24 cellular contexts compared by ENCODE assay signal in the genomic region with DNA sequence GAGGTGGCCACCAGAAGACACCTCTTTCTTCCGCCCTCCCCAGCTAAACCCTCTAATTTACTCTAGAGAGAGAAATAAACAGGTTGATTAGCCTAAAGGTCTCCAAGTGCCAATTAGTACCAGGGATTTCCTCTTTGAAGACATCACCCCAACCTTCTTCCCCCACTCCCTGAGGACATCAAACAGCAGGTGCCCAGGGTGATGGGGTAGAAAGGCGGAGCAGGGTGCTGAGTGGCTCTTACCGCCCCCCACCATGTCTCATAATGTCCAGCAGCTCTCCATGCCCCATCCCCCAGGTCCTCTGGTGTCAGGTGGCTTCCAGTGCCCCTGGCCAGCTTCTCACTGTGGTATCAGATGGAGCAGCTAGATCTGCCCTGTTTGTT. TPM values are rescaled to one million over a fixed set of nuclear protein-coding genes. Genes with fewer than 3 reads are reported as not detected.
A peak's percentile ranks its signal among the peaks of the same experiment; 100 is the strongest.
DNase-seq lines count a peak whose midpoint lies in the region; ATAC-seq and FAIRE-seq lines count a peak whose summit lies in the region.
"Had no signal": no experiment of that assay in that cellular context is flagged by ENCODE, and none has a peak within 500 bp of the region (broad histone marks: within the 10 kb centered on the region; RNA-seq: fewer than 3 reads in every experiment).

No MANE protein-coding gene starts in this region.

- H3K9me3 ChIP-seq in BLaER1 = no peaks in the 10 kb centered on the region
- H3K9me3 ChIP-seq in BLaER1 treated with 17β-estradiol and CSF1 and Interleukin-3, amounts not matched to agents 10 nM and 100 nM (replicated peaks in 1 of 11) = no peaks in the 10 kb centered on the region
- H3K9me3 ChIP-seq in neuronal stem cell (replicated peaks in 1 of 2; ENCODE audit: control insufficient read depth in 2 of 2, insufficient read depth in 1 of 2, low read depth in 1 of 2, low read length in 2 of 2) = no peaks in the 10 kb centered on the region
- H3K9me3 ChIP-seq: heart right ventricle, left lung, mucosa of descending colon, thyroid gland had no signal

- H3K4me3 ChIP-seq in BLaER1 (no peak overlapping the region), neuronal stem cell (ENCODE audit: low read length in 2 of 2) (no peak overlapping the region)
- H3K4me3 ChIP-seq in BLaER1 treated with 17β-estradiol and CSF1 and Interleukin-3, amounts not matched to agents 10 nM and 100 nM = no peak overlapping the region
- H3K4me3 ChIP-seq: dorsolateral prefrontal cortex, heart right ventricle, left lung, mucosa of descending colon, SK-N-MC, thyroid gland had no signal

- peak overlapping the region; percentile 52 for H3K23ac ChIP-seq in neuronal stem cell (ENCODE audit: low read depth, low read length, poor library complexity)

- DNase-seq in activated CD8-positive, alpha-beta memory T cell treated with anti-CD3 and anti-CD28 coated beads, Interleukin-2, amount 50 U/mL, for 4 hours = peak; percentile 11
- DNase-seq in neuronal stem cell (ENCODE audit: low spot score) (no peak), medulla oblongata (ENCODE audit: extremely low spot score) (no peak), urothelium cell line (ENCODE audit: low spot score) (no peak)
- DNase-seq: activated CD4-positive, alpha-beta T cell treated with anti-CD3 and anti-CD28 coated beads, Interleukin-2, amount 50 U/mL, for 4 hours; activated naive CD4-positive, alpha-beta T cell; activated T-cell treated with anti-CD3 and anti-CD28 coated beads for 4 hours; central memory CD4-positive, alpha-beta T cell; DMS53; mucosa of descending colon; NCI-H2029 treated with DMSO at 0.1 percent for 48 hours; NCI-H345; small intestine; stimulated activated naive CD4-positive, alpha-beta T cell treated with Interleukin-2 at 50 U/mL for 16 hours; thyroid gland had no signal

- H3K14ac ChIP-seq in neuronal stem cell (ENCODE audit: low read length) = peak overlapping the region; percentile 2

- no peak overlapping the region for H4K91ac ChIP-seq in neuronal stem cell (ENCODE audit: low read depth, low read length, poor library complexity)

- H3K27ac ChIP-seq in BLaER1 (peak overlapping the region; percentile 32; the same call in 1 of the 2 replicates), neuronal stem cell (replicated peaks; ENCODE audit: low read length) (no peak overlapping the region)
- no peak overlapping the region for H3K27ac ChIP-seq in BLaER1 treated with 17β-estradiol and CSF1 and Interleukin-3, amounts not matched to agents 10 nM and 100 nM
- H3K27ac ChIP-seq: dorsolateral prefrontal cortex, heart right ventricle, left lung, SK-N-MC, thyroid gland, WERI-Rb-1 had no signal

- no peaks in the 10 kb centered on the region for H4K20me1 ChIP-seq in BLaER1
- H4K20me1 ChIP-seq in BLaER1 treated with 17β-estradiol and CSF1 and Interleukin-3, amounts not matched to agents 10 nM and 100 nM = no peaks in the 10 kb centered on the region; a peak in 3 of 22 replicates

- no peak overlapping the region for H2AFZ ChIP-seq in neuronal stem cell (ENCODE audit: low read length)

- H2AK5ac ChIP-seq in neuronal stem cell (ENCODE audit: low read depth, low read length) = peak overlapping the region; percentile 56

- ATAC-seq in HG03039 (IDR thresholded peaks at IDR 0.05; ENCODE audit: unreplicated experiment) = no peak
- ATAC-seq: heart right ventricle, left lung, mucosa of descending colon had no signal

- no peak overlapping the region for H2BK120ac ChIP-seq in neuronal stem cell (ENCODE audit: low read depth, low read length)

- no peak overlapping the region for H3K4ac ChIP-seq in neuronal stem cell (ENCODE audit: low read length)

- H3K4me2 ChIP-seq in BLaER1 (peak overlapping the region; percentile 96), neuronal stem cell (ENCODE audit: insufficient read depth, low read length, poor library complexity, severe bottlenecking) (no peak overlapping the region)
- H3K4me2 ChIP-seq in BLaER1 treated with 17β-estradiol and CSF1 and Interleukin-3, amounts not matched to agents 10 nM and 100 nM = peak overlapping the region in 9 of 11 experiments; percentile 9 to 93 (median 78); a peak in 15 of 22 replicates

- H2BK15ac ChIP-seq in neuronal stem cell (ENCODE audit: low read length) = peak overlapping the region; percentile 35

- H3K36me3 ChIP-seq in BLaER1 = no peaks in the 10 kb centered on the region
- H3K36me3 ChIP-seq in BLaER1 treated with 17β-estradiol and CSF1 and Interleukin-3, amounts not matched to agents 10 nM and 100 nM = no peaks in the 10 kb centered on the region
- no peaks in the 10 kb centered on the region for H3K36me3 ChIP-seq in neuronal stem cell (replicated peaks in 1 of 2; ENCODE audit: control insufficient read depth in 2 of 2, insufficient read depth in 2 of 2, low read length in 2 of 2)
- H3K36me3 ChIP-seq: heart right ventricle, left lung, thyroid gland, WERI-Rb-1 had no signal

- no peak overlapping the region for H2BK5ac ChIP-seq in neuronal stem cell (ENCODE audit: low read length)

- H2BK12ac ChIP-seq in neuronal stem cell (ENCODE audit: low read length) = no peak overlapping the region

- no peaks in the 10 kb centered on the region for H3K27me3 ChIP-seq in BLaER1
- 0 out of 22 replicates have a peak, but pooled peaks cover 0 to 6% (median 0%) of the 10 kb centered on the region in 11 experiments for H3K27me3 ChIP-seq in BLaER1 treated with 17β-estradiol and CSF1 and Interleukin-3, amounts not matched to agents 10 nM and 100 nM
- peaks cover 0 to 48% (median 7%) of the 10 kb centered on the region in 3 experiments for H3K27me3 ChIP-seq in neuronal stem cell (ENCODE audit: control insufficient read depth in 3 of 3, insufficient read depth in 3 of 3, low read depth in 1 of 3, low read length in 3 of 3)
- H3K27me3 ChIP-seq: dorsolateral prefrontal cortex, thyroid gland had no signal

- FAIRE-seq in urothelium cell line (lab: Jason Lieb, UNC) = no peak
- FAIRE-seq: HTR-8/SVneo, small intestine had no signal

- H3K9ac ChIP-seq in BLaER1 (no peak overlapping the region; the same call in 1 of the 2 replicates), neuronal stem cell (ENCODE audit: low read depth, low read length, poor library complexity) (no peak overlapping the region)
- no peak overlapping the region for H3K9ac ChIP-seq in BLaER1 treated with 17β-estradiol and CSF1 and Interleukin-3, amounts not matched to agents 10 nM and 100 nM

- no CpG with 5 or more reads among the region's 3 CpGs for WGBS in neuronal stem cell (ENCODE audit: extremely low coverage in 2 of 2, insufficient read length in 2 of 2, insufficient replicate concordance in 1 of 2), 2 donors

- no peak overlapping the region for H4K8ac ChIP-seq in neuronal stem cell (ENCODE audit: low read depth, low read length)

- peak overlapping the region; percentile 61 for H3K18ac ChIP-seq in neuronal stem cell (ENCODE audit: low read length)

- no peaks in the 10 kb centered on the region for H3K79me1 ChIP-seq in neuronal stem cell (ENCODE audit: low read depth, low read length)

- H3K4me1 ChIP-seq in BLaER1 (peaks cover 87% of the 10 kb centered on the region), neuronal stem cell (ENCODE audit: control insufficient read depth in 2 of 2, insufficient read depth in 1 of 2, low read depth in 1 of 2, low read length in 2 of 2) (peaks cover 0 to 1% of the 10 kb centered on the region in 2 donors)
- peaks cover 16 to 82% (median 61%) of the 10 kb centered on the region in 10 experiments for H3K4me1 ChIP-seq in BLaER1 treated with 17β-estradiol and CSF1 and Interleukin-3, amounts not matched to agents 10 nM and 100 nM

RNA-seq across cellular contexts. Expression of gene GNAZ, which starts 5.3 kb away (rescaled TPM):
- polyA plus RNA-seq in neuronal stem cell (2013, experiment 1 of 2) = 36.9 TPM
- 37.0 TPM for polyA plus RNA-seq in neuronal stem cell (2013, experiment 2 of 2)
